Comparison of ENCODE assay signal across 8 cellular contexts in the genomic region with DNA sequence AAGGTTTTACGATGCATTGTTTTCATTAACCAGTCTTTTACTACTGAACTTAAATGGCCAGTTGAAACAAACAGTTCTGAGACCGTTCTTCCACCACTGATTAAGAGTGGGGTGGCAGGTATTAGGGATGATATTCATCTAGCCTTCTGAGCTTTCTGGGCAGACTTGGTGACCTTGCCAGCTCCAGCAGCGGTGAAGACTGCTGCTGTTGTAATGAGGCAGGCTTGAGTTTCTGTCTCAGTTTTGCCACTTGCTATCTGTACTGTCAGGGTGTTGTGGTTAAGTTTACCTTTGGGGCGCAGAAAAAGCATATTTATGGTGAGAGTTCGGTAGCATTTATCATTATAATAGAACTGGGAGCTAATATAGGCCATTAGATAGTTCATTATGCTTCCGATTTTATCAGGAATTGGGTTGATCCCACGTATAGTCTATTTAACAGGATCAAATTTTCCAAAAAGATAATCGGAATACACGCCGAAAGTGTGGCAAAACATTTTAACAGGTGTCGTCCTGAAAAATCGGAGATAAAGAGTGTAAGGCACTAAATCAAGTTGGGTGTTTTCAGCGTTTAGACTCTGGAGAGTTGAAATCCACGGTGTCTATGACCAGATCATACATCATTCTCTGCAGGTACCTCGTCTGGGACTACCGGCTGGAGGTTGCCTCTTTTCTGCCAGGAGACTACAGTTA. TPM values are rescaled to one million over a fixed set of nuclear protein-coding genes. Genes with fewer than 3 reads are reported as not detected.
A peak's percentile ranks its signal among the peaks of the same experiment; 100 is the strongest.
DNase-seq lines count a peak whose midpoint lies in the region; ATAC-seq, FAIRE-seq and TF ChIP-seq lines count a peak whose summit lies in the region.

No MANE protein-coding gene starts in this region.

- TF ChIP-seq POLR2A in GM12892 (IDR thresholded peaks at IDR 0.05; ENCODE audit: low read depth, low read length) (no peak), gastroesophageal sphincter (IDR thresholded peaks at IDR 0.05) (no peak)

- intact Hi-C loops in pancreas (cut with DNase I): no loop called here

- no peak for ATAC-seq in gastroesophageal sphincter
- ATAC-seq in pancreas: peak; percentile 43 to 63 (median 54)
- ATAC-seq in HG02588 (IDR thresholded peaks at IDR 0.05; ENCODE audit: unreplicated experiment): no peak

- no peak for TF ChIP-seq CTCF in gastroesophageal sphincter (IDR thresholded peaks at IDR 0.05)
- no peak for TF ChIP-seq CTCF in pancreas (IDR thresholded peaks at IDR 0.05)

- H3K4me3 ChIP-seq in Karpas-422 (ENCODE audit: low read length): peak overlapping the region; percentile 83
- peak overlapping the region; percentile 84 to 98 for H3K4me3 ChIP-seq in gastroesophageal sphincter
- H3K4me3 ChIP-seq in pancreas: peak overlapping the region; percentile 62 to 87 (median 84)

- peaks cover 43% of the 10 kb centered on the region for H3K79me2 ChIP-seq in Karpas-422 (ENCODE audit: low read length)

- H3K9me3 ChIP-seq in Karpas-422 (ENCODE audit: low read length) (no peaks in the 10 kb centered on the region), gastroesophageal sphincter (no peaks in the 10 kb centered on the region), pancreas (no peaks in the 10 kb centered on the region)

- TF ChIP-seq EP300 in gastroesophageal sphincter (IDR thresholded peaks at IDR 0.05): no peak

- DNase-seq in GM12892 (ENCODE audit: insufficient read length) (no peak), Karpas-422 (peak; percentile 67), pancreas (peak in 2 of 6 donors; percentile 19 to 31), NCI-H226 (no peak), epidermal melanocyte (ENCODE audit: insufficient read length, low spot score) (no peak)
- DNase-seq in activated T-cell treated with anti-CD3 and anti-CD28 coated beads, Interleukin-2, amount 50 U/mL, for 48 hours: peak; percentile 34 to 53

- no peaks in the 10 kb centered on the region; the same call in 1 of the 2 replicates for H4K20me1 ChIP-seq in Karpas-422 (ENCODE audit: insufficient read depth, low read depth, low read length)

- H2AFZ ChIP-seq in Karpas-422 (ENCODE audit: low read length): peak overlapping the region; percentile 61

- H3K9me2 ChIP-seq in Karpas-422 (replicated peaks; ENCODE audit: insufficient read depth, low read length): no peaks in the 10 kb centered on the region

- 1 to 7% methylated on average over 15 to 16 of the region's 16 CpGs for WGBS in gastroesophageal sphincter (ENCODE audit: low coverage in 1 of 2), 2 donors
- 1% methylated on average over 16 of the region's 16 CpGs for WGBS in pancreas, 2 donors

- peaks cover 42% of the 10 kb centered on the region for H3K4me1 ChIP-seq in Karpas-422 (ENCODE audit: low read length)
- H3K4me1 ChIP-seq in gastroesophageal sphincter: peaks cover 4 to 39% (median 5%) of the 10 kb centered on the region in 3 donors
- peaks cover 5 to 34% (median 13%) of the 10 kb centered on the region in 3 donors for H3K4me1 ChIP-seq in pancreas

- peak overlapping the region; percentile 78 for H3K9ac ChIP-seq in Karpas-422 (ENCODE audit: low read length)

- H3K27ac ChIP-seq in Karpas-422 (ENCODE audit: low read length): peak overlapping the region; percentile 82
- peak overlapping the region; percentile 93 to 95 (median 93) for H3K27ac ChIP-seq in gastroesophageal sphincter
- H3K27ac ChIP-seq in pancreas: peak overlapping the region; percentile 86 to 96 (median 94)

- H3K27me3 ChIP-seq in Karpas-422 (ENCODE audit: low read length): no peaks in the 10 kb centered on the region
- no peaks in the 10 kb centered on the region for H3K27me3 ChIP-seq in gastroesophageal sphincter
- no peaks in the 10 kb centered on the region for H3K27me3 ChIP-seq in pancreas

- FAIRE-seq in GM12892 (lab: Jason Lieb, UNC) (peak; percentile 27), pancreas (lab: Jason Lieb, UNC) (no peak)

- no peaks in the 10 kb centered on the region for H3K36me3 ChIP-seq in Karpas-422 (ENCODE audit: insufficient read depth, low read length)
- H3K36me3 ChIP-seq in gastroesophageal sphincter: peaks cover 0 to 7% of the 10 kb centered on the region in 2 donors
- H3K36me3 ChIP-seq in pancreas: no peaks in the 10 kb centered on the region

- peak overlapping the region; percentile 100 for H3K4me2 ChIP-seq in Karpas-422 (ENCODE audit: low read depth, low read length, poor library complexity, severe bottlenecking)

RNA-seq across cellular contexts. Expression of a gene that starts 0.7 kb away (rescaled TPM):
- polyA plus RNA-seq in GM12892 (2012; ENCODE audit: missing spikeins): 17.4 TPM
- total RNA-seq in Karpas-422 (2014; rRNA removed; shearing (Covaris generic); ENCODE audit: low replicate concordance): 33.2 and 42.8 TPM in 2 replicates
- total RNA-seq in gastroesophageal sphincter (10 to 100 TPM; 24.5 to 60.1 (median 41.2) TPM), pancreas (10 to 100 TPM; 18.6 to 30.9 (median 22.6) TPM)
- 10 to 100 TPM; 14.8 to 30.7 TPM for polyA plus RNA-seq in pancreas

RNA-seq across cellular contexts. Expression of a gene that starts 15.2 kb away (rescaled TPM):
- not detected for polyA plus RNA-seq in GM12892 (2012; ENCODE audit: missing spikeins)
- total RNA-seq in Karpas-422 (2014; rRNA removed; shearing (Covaris generic); ENCODE audit: low replicate concordance): 2.2 and 3.2 TPM in 2 replicates
- total RNA-seq in gastroesophageal sphincter: 10 to 100 TPM in 2 of 4 donors, 1 to 10 TPM in 2; 1.6 to 16.7 (median 7.6) TPM
- 10 to 100 TPM in 1 of 6 donors, 1 to 10 TPM in 4, under 1 TPM in 1; 0.93 to 19.0 (median 3.1) TPM for total RNA-seq in pancreas
- 1 to 10 TPM; 1.1 to 1.4 TPM for polyA plus RNA-seq in pancreas

RNA-seq across cellular contexts. Expression of a gene that starts 42.0 kb away (rescaled TPM):
- polyA plus RNA-seq in GM12892 (2012; ENCODE audit: missing spikeins): 0.49 TPM
- total RNA-seq in Karpas-422 (2014; rRNA removed; shearing (Covaris generic); ENCODE audit: low replicate concordance): 1.4 TPM in 1 of 2 replicates, not detected in the other
- total RNA-seq in gastroesophageal sphincter: 1 to 10 TPM in 3 of 4 donors, not detected in 1; 1.5 to 4.0 (median 3.0) TPM
- 1 to 10 TPM in 2 of 6 donors, under 1 TPM in 3, not detected in 1; 0.32 to 1.5 (median 0.72) TPM for total RNA-seq in pancreas
- 1 to 10 TPM; 1.4 to 3.3 TPM for polyA plus RNA-seq in pancreas

RNA-seq across cellular contexts. Expression of a gene that starts 48.9 kb away (rescaled TPM):
- polyA plus RNA-seq in GM12892 (2012; ENCODE audit: missing spikeins): 5.1 TPM
- 8.5 and 9.0 TPM in 2 replicates for total RNA-seq in Karpas-422 (2014; rRNA removed; shearing (Covaris generic); ENCODE audit: low replicate concordance)
- total RNA-seq in gastroesophageal sphincter: 10 to 100 TPM; 16.4 to 28.2 (median 20.4) TPM
- 10 to 100 TPM in 1 of 6 donors, 1 to 10 TPM in 5; 5.3 to 10.4 (median 6.9) TPM for total RNA-seq in pancreas
- 1 to 10 TPM; 5.3 to 7.4 TPM for polyA plus RNA-seq in pancreas

Comparison
In these comparisons a context has a peak if more than half of its experiments do, and no peak if none do; other contexts are left out.
1. DNase-seq: peak in Karpas-422 (single experiment) and activated T-cell treated with anti-CD3 and anti-CD28 coated beads, Interleukin-2, amount 50 U/mL, for 48 hours (2 of 2); none in GM12892 (single experiment), NCI-H226 (single experiment) and epidermal melanocyte (single experiment).
2. ATAC-seq: peak in pancreas (4 of 4); none in gastroesophageal sphincter (single experiment) and HG02588 (single experiment).
3. Peak in every context shown above with its lines, with median percentiles within 50 percentile points of each other: H3K27ac ChIP-seq and H3K4me3 ChIP-seq.